In genomic region chr22:29267858-29268510, GRCh38 we compare ENCODE assay signal across 8 cellular contexts. TPM values are rescaled to one million over a fixed set of nuclear protein-coding genes. Genes with fewer than 3 reads are reported as not detected.
DNase-seq lines count a peak whose midpoint lies in the region; ATAC-seq, FAIRE-seq and TF ChIP-seq lines count a peak whose summit lies in the region.

TSS of gene EWSR1 (plus strand) at chr22:29268268. CDS start at chr22:29268337, 69 bp downstream.
TSS of gene RHBDD3 (minus strand) at chr22:29267981. CDS start at chr22:29265626, 2,355 bp downstream.

- CTCF ChIA-PET in endothelial cell of umbilical vein (lab: Charles Lee), result interaction anchor here (2.2 kb wide), 1 partner anchor 22 kb away, joined by 11 read pairs; no protein-coding TSS in a partner anchor

- H3K9ac ChIP-seq in OCI-LY3 (ENCODE audit: low read length) (peak within 1 kb of the TSS; percentile 99), endothelial cell of umbilical vein (replicated peaks; ENCODE audit: extremely low read depth, insufficient read depth, low read length) (peak within 1 kb of the TSS; percentile 100)

- peak; percentile 84 for FAIRE-seq in endothelial cell of umbilical vein (lab: Jason Lieb, UNC)

- intact Hi-C loops in endothelial cell of umbilical vein (cut with micrococcal nuclease), result loop anchor here (5.0 kb wide), 1 partner anchor 39 kb away; the partner anchor contains the start of gene GAS2L1

- H4K20me1 ChIP-seq in OCI-LY3 (ENCODE audit: insufficient read depth, low read length) (peaks cover 42% of the 10 kb centered on the region), endothelial cell of umbilical vein (replicated peaks; ENCODE audit: control insufficient read depth, extremely low read depth, insufficient read depth, low read length) (peaks cover 19% of the 10 kb centered on the region)

- POLR2A ChIA-PET in endothelial cell of umbilical vein (lab: Charles Lee), result no interaction called here

- H3K4me1 ChIP-seq in OCI-LY3 (ENCODE audit: low read length), result peaks cover 31% of the 10 kb centered on the region
- peaks cover 40% of the 10 kb centered on the region for H3K4me1 ChIP-seq in endothelial cell of umbilical vein (ENCODE audit: control insufficient read depth, extremely low read depth, insufficient read depth, low read length)

- H3K4me2 ChIP-seq in OCI-LY3 (ENCODE audit: low read length) (peak within 1 kb of the TSS; percentile 96), endothelial cell of umbilical vein (ENCODE audit: insufficient read depth, low read length) (peak within 1 kb of the TSS; percentile 95)

- H3K36me3 ChIP-seq in OCI-LY3 (replicated peaks; ENCODE audit: low read depth, low read length) (peaks cover 64% of the 10 kb centered on the region), endothelial cell of umbilical vein (ENCODE audit: control insufficient read depth in 2 of 2, extremely low read depth in 1 of 2, insufficient read depth in 2 of 2, low read length in 2 of 2) (peaks cover 15 to 19% of the 10 kb centered on the region in 2 experiments)

- ATAC-seq in GM21526 (IDR thresholded peaks at IDR 0.05; ENCODE audit: low FRiP score, unreplicated experiment), result peak; percentile 64

- dilution Hi-C loops in endothelial cell of umbilical vein (cut with MboI; ENCODE audit: extremely low pct_ligation_motif_present, low sequenced_read_pairs), result no loop called here

- H3K27ac ChIP-seq in OCI-LY3 (ENCODE audit: low read length) (peak within 1 kb of the TSS; percentile 87), endothelial cell of umbilical vein (ENCODE audit: insufficient read depth, low read depth, low read length) (peak within 1 kb of the TSS; percentile 100)

- no TSS peak for BruUV-seq in endothelial cell of umbilical vein (replicated peaks; lab: Mats Ljungman, UMichigan)

- H3K4me3 ChIP-seq in OCI-LY3 (ENCODE audit: low read length), result peak within 1 kb of the TSS; percentile 81
- H3K4me3 ChIP-seq in endothelial cell of umbilical vein (replicated peaks in 1 of 3; ENCODE audit: insufficient read depth in 1 of 3, low read depth in 1 of 3, low read length in 3 of 3), result peak within 1 kb of the TSS; percentile 75 to 85 (median 84)

- TF ChIP-seq CTCF in OCI-LY3 (IDR thresholded peaks at IDR 0.05; ENCODE audit: low read depth, low read length) (no peak), endothelial cell of umbilical vein (IDR thresholded peaks at IDR 0.05; ENCODE audit: extremely low read depth in 1 of 2, insufficient read depth in 1 of 2, low read depth in 1 of 2, low read length in 2 of 2) (no peak)

- H3K9me1 ChIP-seq in endothelial cell of umbilical vein (replicated peaks; ENCODE audit: control insufficient read depth, extremely low read depth, insufficient read depth, low read length), result no peaks in the 10 kb centered on the region

- DNase-seq in D341Med (ENCODE audit: low spot score), result peak; percentile 96
- peak; percentile 94 for DNase-seq in HuH-7.5 (ENCODE audit: low spot score)
- peak; percentile 100 for DNase-seq in activated CD8-positive, alpha-beta memory T cell treated with anti-CD3 and anti-CD28 coated beads, Interleukin-2, amount 50 U/mL, for 48 hours
- DNase-seq in endothelial cell of umbilical vein (ENCODE audit: low read depth, low spot score), result peak; percentile 93
- DNase-seq in midbrain (lab: John Stamatoyannopoulos, UW), result peak; percentile 97
- peak; percentile 88 to 90 for DNase-seq in stimulated activated CD8-positive, alpha-beta memory T cell treated with anti-CD3 and anti-CD28 coated beads, Interleukin-15, amount 100 ng/mL, for 48 hours (ENCODE audit: low read depth in 2 of 2)

- H2AFZ ChIP-seq in OCI-LY3 (ENCODE audit: low read depth, low read length) (peak within 1 kb of the TSS; percentile 98), endothelial cell of umbilical vein (ENCODE audit: low read depth, low read length) (peak within 1 kb of the TSS; percentile 90)

- peaks cover 78% of the 10 kb centered on the region for H3K79me2 ChIP-seq in OCI-LY3 (ENCODE audit: low read length)
- H3K79me2 ChIP-seq in endothelial cell of umbilical vein (ENCODE audit: control insufficient read depth, insufficient read depth, low read length), result peaks cover 67% of the 10 kb centered on the region

- no peaks in the 10 kb centered on the region for H3K9me3 ChIP-seq in OCI-LY3 (ENCODE audit: insufficient read depth, low read length)
- H3K9me3 ChIP-seq in endothelial cell of umbilical vein (replicated peaks; ENCODE audit: control insufficient read depth, insufficient read depth, low read length), result no peaks in the 10 kb centered on the region

- TF ChIP-seq POLR2A in endothelial cell of umbilical vein (IDR thresholded peaks at IDR 0.05; ENCODE audit: low read depth, low read length), result peak; percentile 73

- H3K27me3 ChIP-seq in OCI-LY3 (ENCODE audit: low read depth, low read length) (no peaks in the 10 kb centered on the region), endothelial cell of umbilical vein (ENCODE audit: control insufficient read depth in 2 of 2, insufficient read depth in 2 of 2, low read length in 2 of 2) (no peaks in the 10 kb centered on the region)

TF ChIP-seq in endothelial cell of umbilical vein, 7 proteins besides CTCF, POLR2A, EP300 and RAD21:
- TF ChIP-seq FOS (IDR thresholded peaks at IDR 0.05; ENCODE audit: borderline replicate concordance, insufficient read depth, low read length), result peak; percentile 64
- TF ChIP-seq, protein P1, sequence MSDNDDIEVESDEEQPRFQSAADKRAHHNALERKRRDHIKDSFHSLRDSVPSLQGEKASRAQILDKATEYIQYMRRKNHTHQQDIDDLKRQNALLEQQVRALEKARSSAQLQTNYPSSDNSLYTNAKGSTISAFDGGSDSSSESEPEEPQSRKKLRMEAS (IDR thresholded peaks at IDR 0.05; ENCODE audit: insufficient read depth, insufficient read length), result peak; percentile 26
- no peak for TF ChIP-seq EZH2 (IDR thresholded peaks at IDR 0.05; ENCODE audit: borderline replicate concordance, low read depth, low read length, severe bottlenecking)

RNA-seq across cellular contexts. Expression of gene EWSR1, which starts in this region (rescaled TPM):
- total RNA-seq in endothelial cell of umbilical vein, result 302 and 305 TPM in 2 replicates
- polyA plus RNA-seq in endothelial cell of umbilical vein, result 563 and 588 TPM in 2 replicates
- polyA plus RNA-seq in endothelial cell of umbilical vein (2011; cell fraction: cytosol; rRNA removed), result 186 and 237 TPM in 2 replicates
- 1,153 and 1,220 TPM in 2 replicates for polyA plus RNA-seq in endothelial cell of umbilical vein (2011; cell fraction: nucleus; rRNA removed)
- 226 and 267 TPM in 2 replicates for polyA plus RNA-seq in endothelial cell of umbilical vein (2012)
- polyA minus RNA-seq in endothelial cell of umbilical vein, result 389 and 446 TPM in 2 replicates
- 152 TPM for polyA minus RNA-seq in endothelial cell of umbilical vein (2011; cell fraction: cytosol; rRNA and poly(A)+ RNA removed)
- polyA minus RNA-seq in endothelial cell of umbilical vein (2011; cell fraction: nucleus; rRNA and poly(A)+ RNA removed), result 257 and 351 TPM in 2 replicates

RNA-seq across cellular contexts. Expression of gene RHBDD3, which starts in this region (rescaled TPM):
- 31.3 and 36.3 TPM in 2 replicates for total RNA-seq in endothelial cell of umbilical vein
- 37.2 and 46.0 TPM in 2 replicates for polyA plus RNA-seq in endothelial cell of umbilical vein
- 22.0 and 32.2 TPM in 2 replicates for polyA plus RNA-seq in endothelial cell of umbilical vein (2011; cell fraction: cytosol; rRNA removed)
- polyA plus RNA-seq in endothelial cell of umbilical vein (2011; cell fraction: nucleus; rRNA removed), result 42.9 and 48.5 TPM in 2 replicates
- polyA plus RNA-seq in endothelial cell of umbilical vein (2012), result 17.3 and 17.4 TPM in 2 replicates
- polyA minus RNA-seq in endothelial cell of umbilical vein, result 9.3 and 17.8 TPM in 2 replicates
- polyA minus RNA-seq in endothelial cell of umbilical vein (2011; cell fraction: cytosol; rRNA and poly(A)+ RNA removed), result 8.6 TPM
- 10.9 and 15.6 TPM in 2 replicates for polyA minus RNA-seq in endothelial cell of umbilical vein (2011; cell fraction: nucleus; rRNA and poly(A)+ RNA removed)

Comparison
In these comparisons a context has a peak if more than half of its experiments do, and no peak if none do; other contexts are left out.
1. Peak in every context shown above with its lines: DNase-seq, ATAC-seq, H3K4me3 ChIP-seq and H3K27ac ChIP-seq.